27 cellular contexts compared by ENCODE assay signal in the genomic region with DNA sequence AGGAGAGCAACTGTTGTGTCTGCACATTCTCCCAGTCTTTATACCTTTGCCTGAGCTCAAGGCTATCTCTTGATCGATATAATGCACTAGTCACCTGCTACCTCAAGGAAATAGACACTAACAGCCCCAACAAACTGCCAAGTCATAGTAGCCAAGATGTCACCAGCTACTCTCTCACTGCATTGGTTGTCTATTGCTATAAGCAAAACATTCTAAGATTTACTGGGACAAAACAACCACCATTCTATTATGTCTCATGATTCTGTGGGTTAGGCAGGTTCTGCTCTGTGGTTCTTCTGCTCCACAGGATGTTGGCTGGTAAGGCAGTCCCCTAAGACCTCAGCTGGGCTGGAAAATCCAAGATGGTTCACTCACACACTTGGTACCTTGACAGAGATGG. TPM values are rescaled to one million over a fixed set of nuclear protein-coding genes. Genes with fewer than 3 reads are reported as not detected.
DNase-seq lines count a peak whose midpoint lies in the region; ATAC-seq and TF ChIP-seq lines count a peak whose summit lies in the region.
"Had no signal": no experiment of that assay in that cellular context is flagged by ENCODE, and none has a peak within 500 bp of the region (broad histone marks: within the 10 kb centered on the region; RNA-seq: fewer than 3 reads in every experiment).

No MANE protein-coding gene starts in this region.

- WGBS in IMR-90 (ENCODE audit: extremely low coverage in 2 of 2, insufficient read length in 1 of 2), 2 experiments: no CpG with 5 or more reads among the region's 1 CpG

- H3K18ac ChIP-seq in IMR-90 (ENCODE audit: low read depth, low read length): peak overlapping the region; percentile 34

- intact Hi-C loops in IMR-90 (cut with micrococcal nuclease): no loop called here
- intact Hi-C loops in activated T-helper 2 cell treated with anti-CD3 and anti-CD28 coated beads, Interferon-gamma antibody, Interleukin-2, Interleukin-4, amounts not matched to agents 10 μg/mL and 5 μg/mL and 100 μg/mL, durations not matched to agents 14 hours and 24 hours and 36 hours (cut with micrococcal nuclease): loop anchor here (1.0 kb wide), 1 partner anchor 17 kb away; no protein-coding TSS in a partner anchor

- no peak overlapping the region for H3K4me2 ChIP-seq in IMR-90 (ENCODE audit: low read depth, low read length)
- H3K4me2 ChIP-seq: smooth muscle cell had no signal

- no peak overlapping the region for H2AFZ ChIP-seq in IMR-90 (replicated peaks; ENCODE audit: low read length, poor library complexity)

- TF ChIP-seq RAD21 in IMR-90 (IDR thresholded peaks at IDR 0.05; ENCODE audit: low read length): no peak

- H3K56ac ChIP-seq in IMR-90 (ENCODE audit: extremely low read depth, insufficient read depth, low read length): no peak overlapping the region

- H3K27me3 Mint-ChIP-seq in activated T-cell treated with anti-CD3 and anti-CD28 coated beads, Interleukin-2, amount 50 U/mL, for 4 hours (ENCODE audit: low read depth): peaks cover 4% of the 10 kb centered on the region
- H3K27me3 Mint-ChIP-seq in activated T-helper 2 cell treated with anti-CD3 and anti-CD28 coated beads, Interferon-gamma antibody, Interleukin-2, Interleukin-4, amounts not matched to agents 10 μg/mL and 5 μg/mL and 100 μg/mL, durations not matched to agents 14 hours and 24 hours and 36 hours (ENCODE audit: low read depth): no peaks in the 10 kb centered on the region

- CTCF ChIA-PET in IMR-90 (lab: Yijun Ruan, JAX): interaction anchor here (0.7 to 0.9 kb wide), 2 partner anchors 37 to 44 kb away, joined by 4 to 5 read pairs; partner anchors contain the start of gene COL6A3

- H3K4me1 Mint-ChIP-seq in activated T-cell treated with anti-CD3 and anti-CD28 coated beads, Interleukin-2, amount 50 U/mL, for 4 hours (ENCODE audit: low read depth): peaks cover 14% of the 10 kb centered on the region
- H3K4me1 Mint-ChIP-seq in activated T-helper 2 cell treated with anti-CD3 and anti-CD28 coated beads, Interferon-gamma antibody, Interleukin-2, Interleukin-4, amounts not matched to agents 10 μg/mL and 5 μg/mL and 100 μg/mL, durations not matched to agents 14 hours and 24 hours and 36 hours (ENCODE audit: low read depth): peaks cover 28% of the 10 kb centered on the region
- H3K4me1 Mint-ChIP-seq: naive B cell had no signal

- POLR2A ChIA-PET in IMR-90 (lab: Charles Lee; ENCODE audit: unreplicated experiment): no interaction called here

- peak overlapping the region; percentile 96 for H2BK15ac ChIP-seq in IMR-90 (ENCODE audit: low read depth, low read length)

- no peak overlapping the region for H2BK5ac ChIP-seq in IMR-90 (ENCODE audit: low read depth, low read length, poor library complexity, severe bottlenecking)

- no peaks in the 10 kb centered on the region for H3K36me3 ChIP-seq in IMR-90 (ENCODE audit: control insufficient read depth, insufficient read depth, low read length)
- H3K36me3 ChIP-seq: ovary, uterus had no signal

- no peak for DNase-seq in activated T-cell treated with anti-CD3 and anti-CD28 coated beads, Interleukin-2, amount 50 U/mL, for 4 hours
- DNase-seq in activated T-cell treated with anti-CD3 and anti-CD28 coated beads for 4 hours (no peak), IMR-90 (no peak), NCI-H774 (lab: John Stamatoyannopoulos, UW) (no peak)
- no peak for DNase-seq in activated T-helper 2 cell treated with anti-CD3 and anti-CD28 coated beads, Interferon-gamma antibody, Interleukin-2, Interleukin-4, amounts not matched to agents 10 μg/mL and 5 μg/mL and 100 μg/mL, durations not matched to agents 14 hours and 24 hours and 36 hours (ENCODE audit: low spot score)
- DNase-seq in stimulated activated naive CD8-positive, alpha-beta T cell treated with anti-CD3 and anti-CD28 coated beads, Interleukin-15, Interleukin-2, amounts not matched to agents 100 U/mL and 50 U/mL, for 24 hours: no peak
- DNase-seq: body of pancreas; effector memory CD8-positive, alpha-beta T cell; foreskin keratinocyte; GOT3; KG1; mesendoderm; MV-4-11; naive B cell; NCI-H510A; ovary; PC-3; retina; SIG-M5; stimulated activated CD4-positive, alpha-beta T cell treated with anti-CD3 and anti-CD28 coated beads, Interleukin-2, amount 100 ng/mL, for 24 hours; testis; uterus had no signal

- H4K20me1 ChIP-seq in IMR-90 (ENCODE audit: insufficient read depth, low read length): no peaks in the 10 kb centered on the region

- no peaks in the 10 kb centered on the region for H3K9me3 ChIP-seq in IMR-90 (ENCODE audit: control insufficient read depth, insufficient read depth, low read length)
- H3K9me3 ChIP-seq: body of pancreas, ovary, testis, uterus had no signal

- peak overlapping the region; percentile 99 for H2AK5ac ChIP-seq in IMR-90 (ENCODE audit: low read depth, low read length)

- peak overlapping the region; percentile 86 for H3K4ac ChIP-seq in IMR-90 (ENCODE audit: low read depth, low read length)

- H3K23ac ChIP-seq in IMR-90 (ENCODE audit: low read depth, low read length): peak overlapping the region; percentile 36; the same call in 1 of the 2 replicates

- no peaks in the 10 kb centered on the region for H3K36me3 Mint-ChIP-seq in activated T-cell treated with anti-CD3 and anti-CD28 coated beads, Interleukin-2, amount 50 U/mL, for 4 hours (ENCODE audit: insufficient read depth)
- H3K36me3 Mint-ChIP-seq in activated T-helper 2 cell treated with anti-CD3 and anti-CD28 coated beads, Interferon-gamma antibody, Interleukin-2, Interleukin-4, amounts not matched to agents 10 μg/mL and 5 μg/mL and 100 μg/mL, durations not matched to agents 14 hours and 24 hours and 36 hours (ENCODE audit: low read depth): no peaks in the 10 kb centered on the region
- H3K36me3 Mint-ChIP-seq: naive B cell had no signal

- H3K27ac ChIP-seq in IMR-90 (ENCODE audit: insufficient read depth, low read length): no peak overlapping the region
- H3K27ac ChIP-seq: body of pancreas, foreskin keratinocyte, ovary, testis, uterus had no signal

- BruUV-seq in IMR-90 (replicated peaks; lab: Mats Ljungman, UMichigan): no TSS peak

- dilution Hi-C loops in IMR-90 (cut with HindIII; ENCODE audit: low sequenced_read_pairs, unreplicated experiment): no loop called here

- TF ChIP-seq CTCF in IMR-90 (conservative IDR thresholded peaks at IDR 0.05; ENCODE audit: low read depth, low read length): no peak

- no peaks in the 10 kb centered on the region for H3K27me3 ChIP-seq in IMR-90 (ENCODE audit: control insufficient read depth, insufficient read depth, low read length)
- H3K27me3 ChIP-seq: body of pancreas, foreskin keratinocyte, ovary, testis, uterus had no signal

- no peak overlapping the region for H3K4me3 ChIP-seq in IMR-90 (ENCODE audit: insufficient read depth, low read depth, low read length)
- H3K4me3 ChIP-seq: body of pancreas, GM12878, ovary, smooth muscle cell, testis, uterus had no signal

- in situ Hi-C loops in IMR-90 (cut with MboI; ENCODE audit: low sequenced_read_pairs): no loop called here

- H4K5ac ChIP-seq in IMR-90 (ENCODE audit: low read depth, low read length): no peak overlapping the region

- H3K9me1 ChIP-seq in IMR-90 (ENCODE audit: insufficient read depth, low read length): peaks cover 28% of the 10 kb centered on the region

- peaks cover 6 to 27% of the 10 kb centered on the region in 2 experiments; a peak in 3 of 4 replicates for H3K79me1 ChIP-seq in IMR-90 (ENCODE audit: low read depth in 1 of 2, low read length in 2 of 2)

- H3K4me1 ChIP-seq in IMR-90 (ENCODE audit: control insufficient read depth, insufficient read depth, low read length): peaks cover 15% of the 10 kb centered on the region
- H3K4me1 ChIP-seq: body of pancreas, foreskin keratinocyte, testis had no signal

- ATAC-seq in activated T-cell treated with anti-CD3 and anti-CD28 coated beads, Interleukin-2, amount 50 U/mL, for 4 hours: peak; percentile 60 to 67
- ATAC-seq in IMR-90 (ENCODE audit: low read depth): no peak
- peak; percentile 32 for ATAC-seq in stimulated activated naive CD8-positive, alpha-beta T cell treated with anti-CD3 and anti-CD28 coated beads, Interleukin-15, Interleukin-2, amounts not matched to agents 100 U/mL and 50 U/mL, for 24 hours
- ATAC-seq in GM21526 (IDR thresholded peaks at IDR 0.05; ENCODE audit: low FRiP score, unreplicated experiment): no peak
- ATAC-seq: body of pancreas; effector memory CD8-positive, alpha-beta T cell; esophagus mucosa; foreskin keratinocyte; GM12878; PC-3 had no signal

- H3K27ac Mint-ChIP-seq in activated T-helper 2 cell treated with anti-CD3 and anti-CD28 coated beads, Interferon-gamma antibody, Interleukin-2, Interleukin-4, amounts not matched to agents 10 μg/mL and 5 μg/mL and 100 μg/mL, durations not matched to agents 14 hours and 24 hours and 36 hours: peak overlapping the region; percentile 30
- H3K27ac Mint-ChIP-seq: effector memory CD8-positive, alpha-beta T cell had no signal

- peak overlapping the region; percentile 50 for H3K14ac ChIP-seq in IMR-90 (replicated peaks; ENCODE audit: low read depth, low read length)

- peak overlapping the region; percentile 94 for H2BK20ac ChIP-seq in IMR-90 (ENCODE audit: low read depth, low read length)

- no peak overlapping the region; a peak in 1 of 4 replicates for H4K8ac ChIP-seq in IMR-90 (ENCODE audit: low read depth in 2 of 2, low read length in 2 of 2)

- peak overlapping the region; percentile 98 for H2BK120ac ChIP-seq in IMR-90 (ENCODE audit: low read depth, low read length)

- H3K9me3 Mint-ChIP-seq in activated T-cell treated with anti-CD3 and anti-CD28 coated beads, Interleukin-2, amount 50 U/mL, for 4 hours: peaks cover 5% of the 10 kb centered on the region
- H3K9me3 Mint-ChIP-seq in activated T-helper 2 cell treated with anti-CD3 and anti-CD28 coated beads, Interferon-gamma antibody, Interleukin-2, Interleukin-4, amounts not matched to agents 10 μg/mL and 5 μg/mL and 100 μg/mL, durations not matched to agents 14 hours and 24 hours and 36 hours: peaks cover 15% of the 10 kb centered on the region
- H3K9me3 Mint-ChIP-seq: effector memory CD8-positive, alpha-beta T cell had no signal

- no peak overlapping the region for H3K9ac ChIP-seq in IMR-90 (ENCODE audit: low read depth, low read length)

- H4K91ac ChIP-seq in IMR-90 (ENCODE audit: insufficient read depth, low read depth, low read length): peak overlapping the region; percentile 79

- H2AK9ac ChIP-seq in IMR-90 (replicated peaks; ENCODE audit: low read depth, low read length, poor library complexity): no peak overlapping the region

- TF ChIP-seq POLR2A in IMR-90 (IDR thresholded peaks at IDR 0.05; ENCODE audit: low read depth, low read length): no peak

- H3K4me3 Mint-ChIP-seq in activated T-cell treated with anti-CD3 and anti-CD28 coated beads, Interleukin-2, amount 50 U/mL, for 4 hours: no peak overlapping the region
- no peak overlapping the region for H3K4me3 Mint-ChIP-seq in activated T-helper 2 cell treated with anti-CD3 and anti-CD28 coated beads, Interferon-gamma antibody, Interleukin-2, Interleukin-4, amounts not matched to agents 10 μg/mL and 5 μg/mL and 100 μg/mL, durations not matched to agents 14 hours and 24 hours and 36 hours (ENCODE audit: low read depth)
- H3K4me3 Mint-ChIP-seq: effector memory CD8-positive, alpha-beta T cell; naive B cell had no signal

RNA-seq across cellular contexts. Expression of gene MLPH, which starts 28.5 kb away (rescaled TPM):
- under 1 TPM; 0.38 to 0.48 (median 0.47) TPM for total RNA-seq in activated T-cell treated with anti-CD3 and anti-CD28 coated beads, Interleukin-2, amount 50 U/mL, for 4 hours
- total RNA-seq in IMR-90 (2012; rRNA removed): 13.8 and 13.9 TPM in 2 replicates
- polyA plus RNA-seq in IMR-90 (2012; rRNA removed): 21.6 and 23.7 TPM in 2 replicates
- polyA plus RNA-seq in IMR-90 (2012; cell fraction: cytosol; rRNA removed): 12.9 and 20.1 TPM in 2 replicates
- polyA plus RNA-seq in IMR-90 (2012; cell fraction: nucleus; rRNA removed; ENCODE audit: low replicate concordance): 50.9 and 66.0 TPM in 2 replicates
- total RNA-seq in activated T-helper 2 cell treated with anti-CD3 and anti-CD28 coated beads, Interferon-gamma antibody, Interleukin-2, Interleukin-4, amounts not matched to agents 10 μg/mL and 5 μg/mL and 100 μg/mL, durations not matched to agents 14 hours and 24 hours and 36 hours: not detected in 2 replicates

RNA-seq across cellular contexts. Expression of gene COL6A3, which starts 44.6 kb away (rescaled TPM):
- total RNA-seq in activated T-cell treated with anti-CD3 and anti-CD28 coated beads, Interleukin-2, amount 50 U/mL, for 4 hours: 10 to 100 TPM; 19.2 to 33.2 (median 19.4) TPM
- total RNA-seq in IMR-90 (2012; rRNA removed): 1,501 and 1,855 TPM in 2 replicates
- 798 and 964 TPM in 2 replicates for polyA plus RNA-seq in IMR-90 (2012; rRNA removed)
- 520 and 674 TPM in 2 replicates for polyA plus RNA-seq in IMR-90 (2012; cell fraction: cytosol; rRNA removed)
- 700 and 999 TPM in 2 replicates for polyA plus RNA-seq in IMR-90 (2012; cell fraction: nucleus; rRNA removed; ENCODE audit: low replicate concordance)
- total RNA-seq in activated T-helper 2 cell treated with anti-CD3 and anti-CD28 coated beads, Interferon-gamma antibody, Interleukin-2, Interleukin-4, amounts not matched to agents 10 μg/mL and 5 μg/mL and 100 μg/mL, durations not matched to agents 14 hours and 24 hours and 36 hours: 7.9 and 9.2 TPM in 2 replicates
- total RNA-seq: foreskin keratinocyte, HT-29 had no signal
- polyA plus RNA-seq: foreskin keratinocyte had no signal

Comparison
In these comparisons a context has a peak if more than half of its experiments do, and no peak if none do; other contexts are left out.
1. ATAC-seq: peak in activated T-cell treated with anti-CD3 and anti-CD28 coated beads, Interleukin-2, amount 50 U/mL, for 4 hours (2 of 2) and stimulated activated naive CD8-positive, alpha-beta T cell treated with anti-CD3 and anti-CD28 coated beads, Interleukin-15, Interleukin-2, amounts not matched to agents 100 U/mL and 50 U/mL, for 24 hours (single experiment); none in IMR-90 (single experiment) and GM21526 (single experiment).
2. RNA of gene COL6A3, which starts 44.6 kb away (total RNA-seq): 1,501 to 1,855 TPM in IMR-90; 19.2 to 33.2 TPM in activated T-cell treated with anti-CD3 and anti-CD28 coated beads, Interleukin-2, amount 50 U/mL, for 4 hours and 7.9 to 9.2 TPM in activated T-helper 2 cell treated with anti-CD3 and anti-CD28 coated beads, Interferon-gamma antibody, Interleukin-2, Interleukin-4, amounts not matched to agents 10 μg/mL and 5 μg/mL and 100 μg/mL, durations not matched to agents 14 hours and 24 hours and 36 hours; every median in the first group is over 10 times any median in the second.